ENCODE assay signal across 16 cellular contexts in genomic region chr15:90294601-90295269, GRCh38. TPM values are rescaled to one million over a fixed set of nuclear protein-coding genes. Genes with fewer than 3 reads are reported as not detected.
DNase-seq lines count a peak whose midpoint lies in the region; ATAC-seq and TF ChIP-seq lines count a peak whose summit lies in the region.
"Had no signal": no experiment of that assay in that cellular context is flagged by ENCODE, and none has a peak within 500 bp of the region (broad histone marks: within the 10 kb centered on the region; RNA-seq: fewer than 3 reads in every experiment).

No MANE protein-coding gene starts in this region.

- H3K9ac ChIP-seq in neural progenitor cell, result no peak overlapping the region

- peaks cover 2% of the 10 kb centered on the region for H3K27me3 Mint-ChIP-seq in neural progenitor cell (ENCODE audit: insufficient read depth, low read depth)
- H3K27me3 Mint-ChIP-seq in natural killer cell (ENCODE audit: low read depth in 2 of 2), result peaks cover 0 to 6% of the 10 kb centered on the region in 2 donors
- H3K27me3 Mint-ChIP-seq: CD4-positive, alpha-beta memory T cell had no signal

- H3K4me1 ChIP-seq in neural progenitor cell, result no peaks in the 10 kb centered on the region
- H3K4me1 ChIP-seq: psoas muscle had no signal

- H3F3A ChIP-seq in neural progenitor cell (ENCODE audit: low read depth), result no peaks in the 10 kb centered on the region

- H3K4me3 Mint-ChIP-seq in neural progenitor cell (no peak overlapping the region), natural killer cell (no peak overlapping the region)
- H3K4me3 Mint-ChIP-seq: CD4-positive, alpha-beta memory T cell had no signal

- H4K20me1 ChIP-seq in neural progenitor cell (ENCODE audit: low read depth), result no peaks in the 10 kb centered on the region

- no peak for ATAC-seq in HG03025 (IDR thresholded peaks at IDR 0.05; ENCODE audit: low FRiP score, unreplicated experiment)
- no peak for ATAC-seq in GM19467 (IDR thresholded peaks at IDR 0.05; ENCODE audit: unreplicated experiment)
- no peak for ATAC-seq in natural killer cell

- in situ Hi-C loops in brain microvascular endothelial cell (cut with HindIII; ENCODE audit: low pct_ligation_motif_present, low sequenced_read_pairs), result no loop called here

- H2AFZ ChIP-seq in neural progenitor cell (replicated peaks), result no peak overlapping the region

- H3K4me2 ChIP-seq in neural progenitor cell, result no peak overlapping the region

- H3K27ac Mint-ChIP-seq in neural progenitor cell, result peak overlapping the region; percentile 46
- H3K27ac Mint-ChIP-seq in natural killer cell, result no peak overlapping the region

- intact Hi-C loops in natural killer cell (cut with micrococcal nuclease), result no loop called here

- no peaks in the 10 kb centered on the region for H3K79me2 ChIP-seq in neural progenitor cell (ENCODE audit: low read depth)

- no peak overlapping the region for H3K27ac ChIP-seq in brain microvascular endothelial cell
- no peak overlapping the region for H3K27ac ChIP-seq in neural progenitor cell
- H3K27ac ChIP-seq: psoas muscle, SK-N-MC had no signal

- no peak overlapping the region for H3K4me3 ChIP-seq in brain microvascular endothelial cell (ENCODE audit: low read depth, low read length)
- H3K4me3 ChIP-seq in neural progenitor cell, result no peak overlapping the region
- H3K4me3 ChIP-seq: psoas muscle, SK-N-MC had no signal

- H3K36me3 ChIP-seq in brain microvascular endothelial cell (replicated peaks) (no peaks in the 10 kb centered on the region), neural progenitor cell (no peaks in the 10 kb centered on the region)

- no peaks in the 10 kb centered on the region for H3K9me3 Mint-ChIP-seq in neural progenitor cell
- H3K9me3 Mint-ChIP-seq in natural killer cell, result no peaks in the 10 kb centered on the region
- H3K9me3 Mint-ChIP-seq: CD4-positive, alpha-beta memory T cell had no signal

- H3K9me3 ChIP-seq in neural progenitor cell (ENCODE audit: low read depth), result no peaks in the 10 kb centered on the region
- H3K9me3 ChIP-seq: psoas muscle had no signal

- peak in 2 of 3 experiments; percentile 52 to 62 for DNase-seq in NCI-H1417 (lab: John Stamatoyannopoulos, UW)
- DNase-seq in NCI-H1417 treated with DMSO at 0.1 percent for 48 hours (lab: John Stamatoyannopoulos, UW), result no peak
- DNase-seq in NCI-H524 treated with DMSO at 0.1 percent for 48 hours (lab: John Stamatoyannopoulos, UW), result peak; percentile 19
- no peak for DNase-seq in brain microvascular endothelial cell
- DNase-seq in neural progenitor cell (ENCODE audit: low spot score), result no peak
- no peak for DNase-seq in natural killer cell
- DNase-seq: activated CD8-positive, alpha-beta memory T cell treated with anti-CD3 and anti-CD28 coated beads for 24 hours; activated gamma-delta T cell; CD4-positive, alpha-beta memory T cell; effector CD4-positive, alpha-beta T cell; psoas muscle had no signal

- H3K4me1 Mint-ChIP-seq in neural progenitor cell (no peaks in the 10 kb centered on the region), natural killer cell (peaks cover 6 to 7% of the 10 kb centered on the region in 2 donors)

- no peaks in the 10 kb centered on the region for H3K27me3 ChIP-seq in brain microvascular endothelial cell (replicated peaks)
- H3K27me3 ChIP-seq in neural progenitor cell, result no peaks in the 10 kb centered on the region

- H3K36me3 Mint-ChIP-seq in neural progenitor cell (no peaks in the 10 kb centered on the region), natural killer cell (no peaks in the 10 kb centered on the region)
- H3K36me3 Mint-ChIP-seq: CD4-positive, alpha-beta memory T cell had no signal

- TF ChIP-seq CTCF in brain microvascular endothelial cell (IDR thresholded peaks at IDR 0.05; ENCODE audit: low read depth, low read length, missing control alignments) (peak; percentile 35), neural progenitor cell (IDR thresholded peaks at IDR 0.05) (peak; percentile 25), natural killer cell (IDR thresholded peaks at IDR 0.05) (no peak)

RNA-seq across cellular contexts. Expression of gene NGRN, which starts 29.3 kb away (rescaled TPM):
- 47.8 and 66.8 TPM in 2 replicates for total RNA-seq in neural progenitor cell (ENCODE audit: low replicate concordance)
- 10 to 100 TPM; 33.4 to 43.5 (median 33.5) TPM for total RNA-seq in natural killer cell

RNA-seq across cellular contexts. Expression of gene TTLL13, which starts 45.4 kb away (rescaled TPM):
- 0.19 TPM in 1 of 2 replicates, not detected in the other for total RNA-seq in neural progenitor cell (ENCODE audit: low replicate concordance)
- total RNA-seq in natural killer cell, result 1 to 10 TPM in 2 of 3 donors, under 1 TPM in 1; 0.18 to 2.2 (median 1.2) TPM
- total RNA-seq: astrocyte, LHCN-M2 had no signal

RNA-seq across cellular contexts. Expression of gene ZNF774, which starts 57.3 kb away (rescaled TPM):
- total RNA-seq in neural progenitor cell (ENCODE audit: low replicate concordance) (1.9 and 8.3 TPM in 2 replicates), natural killer cell (under 1 TPM; 0.34 to 0.70 (median 0.47) TPM)

Comparison
In these comparisons a context has a peak if more than half of its experiments do, and no peak if none do; other contexts are left out.
1. DNase-seq: peak in NCI-H1417 (2 of 3) and NCI-H524 treated with DMSO at 0.1 percent for 48 hours (single experiment); none in NCI-H1417 treated with DMSO at 0.1 percent for 48 hours (single experiment), brain microvascular endothelial cell (single experiment), neural progenitor cell (single experiment) and natural killer cell (single experiment).